Comparison of ENCODE assay signal across 22 cellular contexts in genomic region chr16:84207869-84208268, GRCh38. TPM values are rescaled to one million over a fixed set of nuclear protein-coding genes. Genes with fewer than 3 reads are reported as not detected.
DNase-seq lines count a peak whose midpoint lies in the region; ATAC-seq and TF ChIP-seq lines count a peak whose summit lies in the region.
"Had no signal": no experiment of that assay in that cellular context is flagged by ENCODE, and none has a peak within 500 bp of the region (broad histone marks: within the 10 kb centered on the region; RNA-seq: fewer than 3 reads in every experiment).

No MANE protein-coding gene starts in this region.

- H3K9ac ChIP-seq in BLaER1 (no peak overlapping the region), mesenchymal stem cell (ENCODE audit: low read length) (no peak overlapping the region)

- no peak overlapping the region for H3K23ac ChIP-seq in mesenchymal stem cell (ENCODE audit: low read length in 2 of 2)

- no peak for TF ChIP-seq CTCF in prostate gland (IDR thresholded peaks at IDR 0.05)

- H2BK12ac ChIP-seq in mesenchymal stem cell (ENCODE audit: low read length in 2 of 2) = no peak overlapping the region

- TF ChIP-seq POLR2A in prostate gland (IDR thresholded peaks at IDR 0.05) = no peak

- peak overlapping the region; percentile 18; the same call in 1 of the 2 replicates for H3K4me2 ChIP-seq in BLaER1
- no peak overlapping the region for H3K4me2 ChIP-seq in mesenchymal stem cell (ENCODE audit: low read length, poor library complexity, severe bottlenecking)
- H3K4me2 ChIP-seq: A549 had no signal

- H3K79me1 ChIP-seq in mesenchymal stem cell (replicated peaks; ENCODE audit: low read length, poor library complexity, severe bottlenecking) = no peaks in the 10 kb centered on the region

- no peak overlapping the region for H3K27ac ChIP-seq in BLaER1
- H3K27ac ChIP-seq in prostate gland = no peak overlapping the region
- no peak overlapping the region for H3K27ac ChIP-seq in mesenchymal stem cell (ENCODE audit: low read length, poor library complexity, severe bottlenecking)
- H3K27ac ChIP-seq: A549, RWPE1 had no signal

- no peak overlapping the region for H3K18ac ChIP-seq in mesenchymal stem cell (ENCODE audit: low read depth in 1 of 2, low read length in 2 of 2)

- no peak overlapping the region for H2BK15ac ChIP-seq in mesenchymal stem cell (ENCODE audit: low read depth, poor library complexity, severe bottlenecking)

- H2AFZ ChIP-seq in mesenchymal stem cell (ENCODE audit: low read depth, low read length) = no peak overlapping the region

- no peak overlapping the region for H2AK5ac ChIP-seq in mesenchymal stem cell (ENCODE audit: low read length, severe bottlenecking)

- no peak for ATAC-seq in HG02763 (IDR thresholded peaks at IDR 0.05; ENCODE audit: unreplicated experiment)
- ATAC-seq: A549, PC-3 had no signal

- intact Hi-C loops in prostate gland (cut with DNase I) = no loop called here

- H3K36me3 ChIP-seq in BLaER1 (no peaks in the 10 kb centered on the region), H7 (replicated peaks; ENCODE audit: control insufficient read depth, insufficient read depth, low read length) (no peaks in the 10 kb centered on the region), prostate gland (no peaks in the 10 kb centered on the region), mesenchymal stem cell (ENCODE audit: control insufficient read depth in 1 of 2, insufficient read depth in 2 of 2, low read depth in 1 of 2, low read length in 2 of 2) (no peaks in the 10 kb centered on the region)

- H3K4ac ChIP-seq in mesenchymal stem cell (ENCODE audit: low read depth in 1 of 2, low read length in 2 of 2) = no peak overlapping the region

- 68% methylated on average over 7 of the region's 7 CpGs for WGBS in prostate gland
- 79% methylated on average over 7 of the region's 7 CpGs for WGBS in mesenchymal stem cell

- H2BK5ac ChIP-seq in mesenchymal stem cell (ENCODE audit: low read depth, low read length, poor library complexity, severe bottlenecking) = no peak overlapping the region

- H3K9me3 ChIP-seq in BLaER1 (peaks cover 28% of the 10 kb centered on the region), prostate gland (no peaks in the 10 kb centered on the region), mesenchymal stem cell (ENCODE audit: control insufficient read depth, low read length) (no peaks in the 10 kb centered on the region)
- H3K9me3 ChIP-seq: A549 had no signal

- H3K14ac ChIP-seq in mesenchymal stem cell (ENCODE audit: low read length in 2 of 2) = no peak overlapping the region

- no peaks in the 10 kb centered on the region for H4K20me1 ChIP-seq in BLaER1

- H3K27me3 ChIP-seq in BLaER1 (no peaks in the 10 kb centered on the region), H7 (ENCODE audit: control insufficient read depth, insufficient read depth, low read length) (no peaks in the 10 kb centered on the region), prostate gland (replicated peaks; ENCODE audit: insufficient read depth) (no peaks in the 10 kb centered on the region), mesenchymal stem cell (ENCODE audit: control insufficient read depth in 1 of 2, insufficient read depth in 1 of 2, low read length in 2 of 2) (peaks cover 6 to 39% of the 10 kb centered on the region in 2 experiments)

- no peak overlapping the region for H4K91ac ChIP-seq in mesenchymal stem cell (ENCODE audit: low read length)

- H2BK120ac ChIP-seq in mesenchymal stem cell (ENCODE audit: low read depth, low read length) = no peak overlapping the region

- peak; percentile 63 for DNase-seq in H7
- DNase-seq in NCI-H69 (lab: John Stamatoyannopoulos, UW) = peak; percentile 34
- DNase-seq in iPS-NIHi11 (ENCODE audit: low spot score) = peak; percentile 18
- DNase-seq in prostate gland (ENCODE audit: low spot score) = no peak
- no peak for DNase-seq in mesenchymal stem cell
- DNase-seq: CD4-positive, alpha-beta memory T cell; HFFc6; IMR-90; Karpas-422; NCI-H1436 treated with DMSO at 0.1 percent for 48 hours; NCI-H345; NCI-H526 treated with DMSO at 0.1 percent for 48 hours; PC-3 had no signal

- H3K4me3 ChIP-seq in BLaER1 (no peak overlapping the region), H7 (ENCODE audit: insufficient read depth, low read depth, low read length) (no peak overlapping the region), prostate gland (no peak overlapping the region), mesenchymal stem cell (ENCODE audit: insufficient read depth in 1 of 2, low read depth in 1 of 2, low read length in 2 of 2) (no peak overlapping the region)
- H3K4me3 ChIP-seq: A549 had no signal

- no peak overlapping the region for H4K8ac ChIP-seq in mesenchymal stem cell (ENCODE audit: low read length)

- H3K4me1 ChIP-seq in BLaER1 (peaks cover 13% of the 10 kb centered on the region), prostate gland (replicated peaks) (no peaks in the 10 kb centered on the region), mesenchymal stem cell (ENCODE audit: control insufficient read depth, insufficient read depth, low read depth, low read length) (peaks cover 7% of the 10 kb centered on the region)
- H3K4me1 ChIP-seq: A549 had no signal

RNA-seq across cellular contexts. Expression of gene ADAD2, which starts 16.9 kb away (rescaled TPM):
- total RNA-seq in H7 (2014; rRNA removed; shearing (Covaris generic)) = 0.78 TPM in 1 of 2 replicates, not detected in the other
- total RNA-seq in prostate gland = 10 to 100 TPM in 1 of 2 donors, under 1 TPM in 1; 0.91 to 47.7 TPM
- polyA plus RNA-seq in mesenchymal stem cell (2013, experiment 1 of 2) = not detected
- polyA plus RNA-seq in mesenchymal stem cell (2013, experiment 2 of 2) = not detected
- total RNA-seq: CD4-positive, alpha-beta memory T cell; H4; HFFc6; HT-29; IMR-90; MCF 10A; PC-3; T-helper 1 cell treated with Interleukin-12 subunit alpha and Interleukin-12 subunit beta and Interleukin-4 antibody, amounts not matched to agents 30 ng/mL and 1 ng/mL, for 36 hours had no signal
- polyA plus RNA-seq: A549; BJ; CD4-positive, alpha-beta memory T cell; IMR-90 had no signal

RNA-seq across cellular contexts. Expression of gene TAF1C, which starts 21.0 kb away (rescaled TPM):
- 38.8 and 51.9 TPM in 2 replicates for total RNA-seq in H7 (2014; rRNA removed; shearing (Covaris generic))
- total RNA-seq in prostate gland = 10 to 100 TPM; 53.4 to 87.9 TPM
- 24.3 TPM for polyA plus RNA-seq in mesenchymal stem cell (2013, experiment 1 of 2)
- 22.1 TPM for polyA plus RNA-seq in mesenchymal stem cell (2013, experiment 2 of 2)

RNA-seq across cellular contexts. Expression of gene KCNG4, which starts 31.9 kb away (rescaled TPM):
- total RNA-seq in H7 (2014; rRNA removed; shearing (Covaris generic)) = not detected in 2 replicates
- not detected for total RNA-seq in prostate gland
- polyA plus RNA-seq in mesenchymal stem cell (2013, experiment 1 of 2) = not detected
- not detected for polyA plus RNA-seq in mesenchymal stem cell (2013, experiment 2 of 2)
- total RNA-seq: CD4-positive, alpha-beta memory T cell; H4; HFFc6; HT-29; IMR-90; MCF 10A; T-helper 1 cell treated with Interleukin-12 subunit alpha and Interleukin-12 subunit beta and Interleukin-4 antibody, amounts not matched to agents 30 ng/mL and 1 ng/mL, for 36 hours had no signal
- polyA plus RNA-seq: A549; BJ; CD4-positive, alpha-beta memory T cell; IMR-90 had no signal

Comparison
In these comparisons a context has a peak if more than half of its experiments do, and no peak if none do; other contexts are left out.
1. DNase-seq: peak in H7 (single experiment), NCI-H69 (single experiment) and iPS-NIHi11 (single experiment); none in prostate gland (single experiment) and mesenchymal stem cell (single experiment).